1 cellular context compared by ENCODE assay signal in the genomic region with DNA sequence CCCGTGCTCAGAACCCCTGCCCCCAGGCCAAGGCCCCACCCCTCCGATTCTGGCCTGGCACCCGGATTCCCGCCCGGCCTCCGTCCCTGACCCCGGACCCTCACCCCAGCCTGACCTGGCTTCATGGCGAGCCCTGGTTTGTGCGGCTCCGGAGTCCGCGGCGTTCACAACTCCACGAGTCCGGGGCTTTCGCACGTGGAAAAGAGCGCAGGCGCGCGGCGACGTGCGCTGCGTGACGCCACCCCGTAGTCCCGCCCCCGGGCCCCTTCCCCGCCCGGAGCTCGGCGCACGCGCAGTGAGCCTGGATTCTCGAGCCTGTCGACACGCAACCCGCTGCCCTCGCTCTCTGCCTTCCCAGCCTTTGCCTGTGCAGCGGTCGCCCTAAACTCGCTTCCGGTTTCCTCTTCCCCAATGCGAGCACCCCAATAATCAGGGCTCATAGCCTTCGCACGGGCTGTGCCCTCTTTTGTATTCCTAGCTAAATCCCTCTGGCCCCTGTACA.
TF ChIP-seq lines count a peak whose summit lies in the region.

A gene (minus strand): TSS at position 204 of the 502 bp plus-strand sequence. CDS start 79 bp downstream, at position 125.

TF ChIP-seq in HepG2, 621 proteins besides CTCF, POLR2A, EP300 and RAD21 (continued from another document and continues in another):
- TF ChIP-seq, protein P1, sequence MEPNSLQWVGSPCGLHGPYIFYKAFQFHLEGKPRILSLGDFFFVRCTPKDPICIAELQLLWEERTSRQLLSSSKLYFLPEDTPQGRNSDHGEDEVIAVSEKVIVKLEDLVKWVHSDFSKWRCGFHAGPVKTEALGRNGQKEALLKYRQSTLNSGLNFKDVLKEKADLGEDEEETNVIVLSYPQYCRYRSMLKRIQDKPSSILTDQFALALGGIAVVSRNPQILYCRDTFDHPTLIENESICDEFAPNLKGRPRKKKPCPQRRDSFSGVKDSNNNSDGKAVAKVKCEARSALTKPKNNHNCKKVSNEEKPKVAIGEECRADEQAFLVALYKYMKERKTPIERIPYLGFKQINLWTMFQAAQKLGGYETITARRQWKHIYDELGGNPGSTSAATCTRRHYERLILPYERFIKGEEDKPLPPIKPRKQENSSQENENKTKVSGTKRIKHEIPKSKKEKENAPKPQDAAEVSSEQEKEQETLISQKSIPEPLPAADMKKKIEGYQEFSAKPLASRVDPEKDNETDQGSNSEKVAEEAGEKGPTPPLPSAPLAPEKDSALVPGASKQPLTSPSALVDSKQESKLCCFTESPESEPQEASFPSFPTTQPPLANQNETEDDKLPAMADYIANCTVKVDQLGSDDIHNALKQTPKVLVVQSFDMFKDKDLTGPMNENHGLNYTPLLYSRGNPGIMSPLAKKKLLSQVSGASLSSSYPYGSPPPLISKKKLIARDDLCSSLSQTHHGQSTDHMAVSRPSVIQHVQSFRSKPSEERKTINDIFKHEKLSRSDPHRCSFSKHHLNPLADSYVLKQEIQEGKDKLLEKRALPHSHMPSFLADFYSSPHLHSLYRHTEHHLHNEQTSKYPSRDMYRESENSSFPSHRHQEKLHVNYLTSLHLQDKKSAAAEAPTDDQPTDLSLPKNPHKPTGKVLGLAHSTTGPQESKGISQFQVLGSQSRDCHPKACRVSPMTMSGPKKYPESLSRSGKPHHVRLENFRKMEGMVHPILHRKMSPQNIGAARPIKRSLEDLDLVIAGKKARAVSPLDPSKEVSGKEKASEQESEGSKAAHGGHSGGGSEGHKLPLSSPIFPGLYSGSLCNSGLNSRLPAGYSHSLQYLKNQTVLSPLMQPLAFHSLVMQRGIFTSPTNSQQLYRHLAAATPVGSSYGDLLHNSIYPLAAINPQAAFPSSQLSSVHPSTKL (CRISPR knock-in tag; IDR thresholded peaks at IDR 0.05), result peak; percentile 50; the same call in 1 of the 2 replicates
- TF ChIP-seq ZMAT3 (CRISPR knock-in tag; conservative IDR thresholded peaks at IDR 0.05), result peak; percentile 82
- no peak for TF ChIP-seq ZNF510 (CRISPR knock-in tag; IDR thresholded peaks at IDR 0.05; ENCODE audit: low read depth)
- TF ChIP-seq, protein P2, sequence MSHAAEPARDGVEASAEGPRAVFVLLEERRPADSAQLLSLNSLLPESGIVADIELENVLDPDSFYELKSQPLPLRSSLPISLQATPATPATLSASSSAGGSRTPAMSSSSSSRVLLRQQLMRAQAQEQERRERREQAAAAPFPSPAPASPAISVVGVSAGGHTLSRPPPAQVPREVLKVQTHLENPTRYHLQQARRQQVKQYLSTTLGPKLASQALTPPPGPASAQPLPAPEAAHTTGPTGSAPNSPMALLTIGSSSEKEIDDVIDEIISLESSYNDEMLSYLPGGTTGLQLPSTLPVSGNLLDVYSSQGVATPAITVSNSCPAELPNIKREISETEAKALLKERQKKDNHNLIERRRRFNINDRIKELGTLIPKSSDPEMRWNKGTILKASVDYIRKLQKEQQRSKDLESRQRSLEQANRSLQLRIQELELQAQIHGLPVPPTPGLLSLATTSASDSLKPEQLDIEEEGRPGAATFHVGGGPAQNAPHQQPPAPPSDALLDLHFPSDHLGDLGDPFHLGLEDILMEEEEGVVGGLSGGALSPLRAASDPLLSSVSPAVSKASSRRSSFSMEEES (CRISPR knock-in tag; IDR thresholded peaks at IDR 0.05), result no peak
- TF ChIP-seq ZNF773 (CRISPR knock-in tag; IDR thresholded peaks at IDR 0.05; ENCODE audit: borderline replicate concordance), result peak; percentile 86
- no peak for TF ChIP-seq ELF3 (CRISPR knock-in tag; IDR thresholded peaks at IDR 0.05)
- no peak for TF ChIP-seq ZNF761 (CRISPR knock-in tag; conservative IDR thresholded peaks at IDR 0.05)
- TF ChIP-seq ZNF768 (CRISPR knock-in tag; IDR thresholded peaks at IDR 0.05), result peak; percentile 61; the same call in 1 of the 2 replicates
- TF ChIP-seq KMT2A (CRISPR knock-in tag; IDR thresholded peaks at IDR 0.05), result peak; percentile 68
- TF ChIP-seq, protein P3, sequence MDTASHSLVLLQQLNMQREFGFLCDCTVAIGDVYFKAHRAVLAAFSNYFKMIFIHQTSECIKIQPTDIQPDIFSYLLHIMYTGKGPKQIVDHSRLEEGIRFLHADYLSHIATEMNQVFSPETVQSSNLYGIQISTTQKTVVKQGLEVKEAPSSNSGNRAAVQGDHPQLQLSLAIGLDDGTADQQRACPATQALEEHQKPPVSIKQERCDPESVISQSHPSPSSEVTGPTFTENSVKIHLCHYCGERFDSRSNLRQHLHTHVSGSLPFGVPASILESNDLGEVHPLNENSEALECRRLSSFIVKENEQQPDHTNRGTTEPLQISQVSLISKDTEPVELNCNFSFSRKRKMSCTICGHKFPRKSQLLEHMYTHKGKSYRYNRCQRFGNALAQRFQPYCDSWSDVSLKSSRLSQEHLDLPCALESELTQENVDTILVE (CRISPR knock-in tag; IDR thresholded peaks at IDR 0.05), result no peak
- TF ChIP-seq FOXC1 (CRISPR knock-in tag; IDR thresholded peaks at IDR 0.05; ENCODE audit: borderline replicate concordance), result no peak; the same call in 1 of the 2 replicates
- TF ChIP-seq SP2 (CRISPR knock-in tag; IDR thresholded peaks at IDR 0.05), result peak; percentile 55
- 0 out of 2 replicates have a peak, but pooled peaks have one; percentile 49 for TF ChIP-seq ZNF567 (CRISPR knock-in tag; IDR thresholded peaks at IDR 0.05; ENCODE audit: borderline replicate concordance)
- TF ChIP-seq, protein P4, sequence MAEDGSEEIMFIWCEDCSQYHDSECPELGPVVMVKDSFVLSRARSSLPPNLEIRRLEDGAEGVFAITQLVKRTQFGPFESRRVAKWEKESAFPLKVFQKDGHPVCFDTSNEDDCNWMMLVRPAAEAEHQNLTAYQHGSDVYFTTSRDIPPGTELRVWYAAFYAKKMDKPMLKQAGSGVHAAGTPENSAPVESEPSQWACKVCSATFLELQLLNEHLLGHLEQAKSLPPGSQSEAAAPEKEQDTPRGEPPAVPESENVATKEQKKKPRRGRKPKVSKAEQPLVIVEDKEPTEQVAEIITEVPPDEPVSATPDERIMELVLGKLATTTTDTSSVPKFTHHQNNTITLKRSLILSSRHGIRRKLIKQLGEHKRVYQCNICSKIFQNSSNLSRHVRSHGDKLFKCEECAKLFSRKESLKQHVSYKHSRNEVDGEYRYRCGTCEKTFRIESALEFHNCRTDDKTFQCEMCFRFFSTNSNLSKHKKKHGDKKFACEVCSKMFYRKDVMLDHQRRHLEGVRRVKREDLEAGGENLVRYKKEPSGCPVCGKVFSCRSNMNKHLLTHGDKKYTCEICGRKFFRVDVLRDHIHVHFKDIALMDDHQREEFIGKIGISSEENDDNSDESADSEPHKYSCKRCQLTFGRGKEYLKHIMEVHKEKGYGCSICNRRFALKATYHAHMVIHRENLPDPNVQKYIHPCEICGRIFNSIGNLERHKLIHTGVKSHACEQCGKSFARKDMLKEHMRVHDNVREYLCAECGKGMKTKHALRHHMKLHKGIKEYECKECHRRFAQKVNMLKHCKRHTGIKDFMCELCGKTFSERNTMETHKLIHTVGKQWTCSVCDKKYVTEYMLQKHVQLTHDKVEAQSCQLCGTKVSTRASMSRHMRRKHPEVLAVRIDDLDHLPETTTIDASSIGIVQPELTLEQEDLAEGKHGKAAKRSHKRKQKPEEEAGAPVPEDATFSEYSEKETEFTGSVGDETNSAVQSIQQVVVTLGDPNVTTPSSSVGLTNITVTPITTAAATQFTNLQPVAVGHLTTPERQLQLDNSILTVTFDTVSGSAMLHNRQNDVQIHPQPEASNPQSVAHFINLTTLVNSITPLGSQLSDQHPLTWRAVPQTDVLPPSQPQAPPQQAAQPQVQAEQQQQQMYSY (CRISPR knock-in tag; IDR thresholded peaks at IDR 0.05), result peak; percentile 79
- TF ChIP-seq TEAD2 (CRISPR knock-in tag; IDR thresholded peaks at IDR 0.05), result no peak
- TF ChIP-seq KLF13 (CRISPR knock-in tag; IDR thresholded peaks at IDR 0.05), result no peak; the same call in 1 of the 2 replicates
- TF ChIP-seq, protein P5, sequence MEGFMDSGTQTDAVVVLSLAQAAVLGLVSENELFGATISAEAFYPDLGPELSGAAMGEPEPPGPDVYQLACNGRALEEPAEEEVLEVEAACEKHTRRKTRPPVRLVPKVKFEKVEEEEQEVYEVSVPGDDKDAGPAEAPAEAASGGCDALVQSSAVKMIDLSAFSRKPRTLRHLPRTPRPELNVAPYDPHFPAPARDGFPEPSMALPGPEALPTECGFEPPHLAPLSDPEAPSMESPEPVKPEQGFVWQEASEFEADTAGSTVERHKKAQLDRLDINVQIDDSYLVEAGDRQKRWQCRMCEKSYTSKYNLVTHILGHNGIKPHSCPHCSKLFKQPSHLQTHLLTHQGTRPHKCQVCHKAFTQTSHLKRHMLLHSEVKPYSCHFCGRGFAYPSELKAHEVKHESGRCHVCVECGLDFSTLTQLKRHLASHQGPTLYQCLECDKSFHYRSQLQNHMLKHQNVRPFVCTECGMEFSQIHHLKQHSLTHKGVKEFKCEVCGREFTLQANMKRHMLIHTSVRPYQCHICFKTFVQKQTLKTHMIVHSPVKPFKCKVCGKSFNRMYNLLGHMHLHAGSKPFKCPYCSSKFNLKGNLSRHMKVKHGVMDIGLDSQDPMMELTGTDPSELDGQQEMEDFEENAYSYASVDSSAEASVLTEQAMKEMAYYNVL (CRISPR knock-in tag; IDR thresholded peaks at IDR 0.05; ENCODE audit: borderline replicate concordance), result 0 out of 2 replicates have a peak, but pooled peaks have one; percentile 7
- TF ChIP-seq REXO4 (CRISPR knock-in tag; IDR thresholded peaks at IDR 0.05; ENCODE audit: borderline replicate concordance), result no peak
- TF ChIP-seq POGZ (CRISPR knock-in tag; IDR thresholded peaks at IDR 0.05), result no peak; the same call in 1 of the 2 replicates
- TF ChIP-seq ZNF891 (CRISPR knock-in tag; IDR thresholded peaks at IDR 0.05), result no peak
- peak; percentile 71 for TF ChIP-seq GATA4 (IDR thresholded peaks at IDR 0.05; ENCODE audit: borderline replicate concordance, low read depth)
- no peak for TF ChIP-seq TBX3 (IDR thresholded peaks at IDR 0.05; ENCODE audit: borderline replicate concordance)
- TF ChIP-seq SETDB1 (CRISPR knock-in tag; IDR thresholded peaks at IDR 0.05; ENCODE audit: borderline replicate concordance), result no peak
- TF ChIP-seq TARDBP (CRISPR knock-in tag; IDR thresholded peaks at IDR 0.05), result no peak
- no peak for TF ChIP-seq FOXP1 (IDR thresholded peaks at IDR 0.05)
- no peak for TF ChIP-seq FOXP1 (CRISPR knock-in tag; IDR thresholded peaks at IDR 0.05)
- TF ChIP-seq HMG20B (CRISPR knock-in tag; conservative IDR thresholded peaks at IDR 0.05), result no peak
- peak; percentile 82; the same call in 1 of the 2 replicates for TF ChIP-seq ZSCAN20 (CRISPR knock-in tag; IDR thresholded peaks at IDR 0.05; ENCODE audit: borderline replicate concordance)
- TF ChIP-seq YEATS2 (CRISPR knock-in tag; IDR thresholded peaks at IDR 0.05; ENCODE audit: borderline replicate concordance), result peak; percentile 57
- TF ChIP-seq, protein P6, sequence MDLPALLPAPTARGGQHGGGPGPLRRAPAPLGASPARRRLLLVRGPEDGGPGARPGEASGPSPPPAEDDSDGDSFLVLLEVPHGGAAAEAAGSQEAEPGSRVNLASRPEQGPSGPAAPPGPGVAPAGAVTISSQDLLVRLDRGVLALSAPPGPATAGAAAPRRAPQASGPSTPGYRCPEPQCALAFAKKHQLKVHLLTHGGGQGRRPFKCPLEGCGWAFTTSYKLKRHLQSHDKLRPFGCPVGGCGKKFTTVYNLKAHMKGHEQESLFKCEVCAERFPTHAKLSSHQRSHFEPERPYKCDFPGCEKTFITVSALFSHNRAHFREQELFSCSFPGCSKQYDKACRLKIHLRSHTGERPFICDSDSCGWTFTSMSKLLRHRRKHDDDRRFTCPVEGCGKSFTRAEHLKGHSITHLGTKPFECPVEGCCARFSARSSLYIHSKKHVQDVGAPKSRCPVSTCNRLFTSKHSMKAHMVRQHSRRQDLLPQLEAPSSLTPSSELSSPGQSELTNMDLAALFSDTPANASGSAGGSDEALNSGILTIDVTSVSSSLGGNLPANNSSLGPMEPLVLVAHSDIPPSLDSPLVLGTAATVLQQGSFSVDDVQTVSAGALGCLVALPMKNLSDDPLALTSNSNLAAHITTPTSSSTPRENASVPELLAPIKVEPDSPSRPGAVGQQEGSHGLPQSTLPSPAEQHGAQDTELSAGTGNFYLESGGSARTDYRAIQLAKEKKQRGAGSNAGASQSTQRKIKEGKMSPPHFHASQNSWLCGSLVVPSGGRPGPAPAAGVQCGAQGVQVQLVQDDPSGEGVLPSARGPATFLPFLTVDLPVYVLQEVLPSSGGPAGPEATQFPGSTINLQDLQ (CRISPR knock-in tag; IDR thresholded peaks at IDR 0.05), result no peak
- TF ChIP-seq, protein P7, sequence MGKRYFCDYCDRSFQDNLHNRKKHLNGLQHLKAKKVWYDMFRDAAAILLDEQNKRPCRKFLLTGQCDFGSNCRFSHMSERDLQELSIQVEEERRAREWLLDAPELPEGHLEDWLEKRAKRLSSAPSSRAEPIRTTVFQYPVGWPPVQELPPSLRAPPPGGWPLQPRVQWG (CRISPR knock-in tag; IDR thresholded peaks at IDR 0.05; ENCODE audit: borderline replicate concordance, low read depth), result no peak
- TF ChIP-seq KDM6A (CRISPR knock-in tag; IDR thresholded peaks at IDR 0.05; ENCODE audit: low read depth), result no peak
- no peak for TF ChIP-seq ZNF333 (CRISPR knock-in tag; IDR thresholded peaks at IDR 0.05; ENCODE audit: borderline replicate concordance)
- TF ChIP-seq RXRA (CRISPR knock-in tag; IDR thresholded peaks at IDR 0.05), result peak; percentile 57; the same call in 1 of the 2 replicates
- TF ChIP-seq ZNF382 (CRISPR knock-in tag; IDR thresholded peaks at IDR 0.05; ENCODE audit: borderline replicate concordance), result no peak
- no peak for TF ChIP-seq ZNF589 (CRISPR knock-in tag; conservative IDR thresholded peaks at IDR 0.05)
- no peak for TF ChIP-seq AKAP8 (CRISPR knock-in tag; IDR thresholded peaks at IDR 0.05)
- TF ChIP-seq, protein P8, sequence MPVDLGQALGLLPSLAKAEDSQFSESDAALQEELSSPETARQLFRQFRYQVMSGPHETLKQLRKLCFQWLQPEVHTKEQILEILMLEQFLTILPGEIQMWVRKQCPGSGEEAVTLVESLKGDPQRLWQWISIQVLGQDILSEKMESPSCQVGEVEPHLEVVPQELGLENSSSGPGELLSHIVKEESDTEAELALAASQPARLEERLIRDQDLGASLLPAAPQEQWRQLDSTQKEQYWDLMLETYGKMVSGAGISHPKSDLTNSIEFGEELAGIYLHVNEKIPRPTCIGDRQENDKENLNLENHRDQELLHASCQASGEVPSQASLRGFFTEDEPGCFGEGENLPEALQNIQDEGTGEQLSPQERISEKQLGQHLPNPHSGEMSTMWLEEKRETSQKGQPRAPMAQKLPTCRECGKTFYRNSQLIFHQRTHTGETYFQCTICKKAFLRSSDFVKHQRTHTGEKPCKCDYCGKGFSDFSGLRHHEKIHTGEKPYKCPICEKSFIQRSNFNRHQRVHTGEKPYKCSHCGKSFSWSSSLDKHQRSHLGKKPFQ (CRISPR knock-in tag; IDR thresholded peaks at IDR 0.05; ENCODE audit: insufficient replicate concordance), result no peak
- no peak for TF ChIP-seq ZNF629 (CRISPR knock-in tag; conservative IDR thresholded peaks at IDR 0.05)
- TF ChIP-seq KLF16 (CRISPR knock-in tag; IDR thresholded peaks at IDR 0.05), result peak in 1 of 2 experiments; percentile 55; a peak in 1 of 4 replicates
- no peak for TF ChIP-seq WIZ (CRISPR knock-in tag; IDR thresholded peaks at IDR 0.05)
- no peak for TF ChIP-seq ZNF17 (CRISPR knock-in tag; IDR thresholded peaks at IDR 0.05)
- peak; percentile 86 for TF ChIP-seq DR1 (CRISPR knock-in tag; IDR thresholded peaks at IDR 0.05)
